In genomic region chr17:43780135-43780534, GRCh38 we compare ENCODE assay signal across 11 cellular contexts. TPM values are rescaled to one million over a fixed set of nuclear protein-coding genes. Genes with fewer than 3 reads are reported as not detected.
DNase-seq lines count a peak whose midpoint lies in the region; ATAC-seq and TF ChIP-seq lines count a peak whose summit lies in the region.
"Had no signal": no experiment of that assay in that cellular context is flagged by ENCODE, and none has a peak within 500 bp of the region (broad histone marks: within the 10 kb centered on the region; RNA-seq: fewer than 3 reads in every experiment).

CFAP97D1 (plus strand) TSS chr17:43780435; CDS start chr17:43780463, 28 bp downstream.

- H3K36me3 ChIP-seq in iPS-15b (ENCODE audit: control insufficient read depth, insufficient read depth, low read length): peaks cover 3% of the 10 kb centered on the region
- no peaks in the 10 kb centered on the region for H3K36me3 ChIP-seq in smooth muscle cell (ENCODE audit: low read depth)

- no peak for DNase-seq in HFFc6
- DNase-seq in smooth muscle cell (lab: John Stamatoyannopoulos, UW; ENCODE audit: unreplicated experiment): no peak
- DNase-seq in iPS-NIHi11 (ENCODE audit: low spot score): no peak
- no peak for DNase-seq in GM13977 (ENCODE audit: low spot score)
- DNase-seq in activated CD8-positive, alpha-beta memory T cell treated with anti-CD3 and anti-CD28 coated beads, Interleukin-2, amount 50 U/mL, for 4 hours: no peak
- DNase-seq: kidney glomerular epithelial cell had no signal

- H3K4me3 Mint-ChIP-seq in HFFc6: peak within 1 kb of the TSS; percentile 83
- peak within 1 kb of the TSS; percentile 75 for H3K4me3 Mint-ChIP-seq in activated T-helper 17 cell treated with anti-CD3 and anti-CD28 coated beads, Interleukin-2, amount 50 U/mL, for 72 hours

- H3K27ac Mint-ChIP-seq in HFFc6: no peak within 1 kb of the TSS; the same call in 1 of the 2 replicates
- no peak within 1 kb of the TSS for H3K27ac Mint-ChIP-seq in activated T-helper 17 cell treated with anti-CD3 and anti-CD28 coated beads, Interleukin-2, amount 50 U/mL, for 72 hours

- peaks cover 4% of the 10 kb centered on the region; the same call in 1 of the 2 replicates for H3K36me3 Mint-ChIP-seq in HFFc6 (ENCODE audit: low read depth)
- no peaks in the 10 kb centered on the region for H3K36me3 Mint-ChIP-seq in activated T-helper 17 cell treated with anti-CD3 and anti-CD28 coated beads, Interleukin-2, amount 50 U/mL, for 72 hours (ENCODE audit: low read depth)

- peaks cover 35% of the 10 kb centered on the region for H3K27me3 Mint-ChIP-seq in HFFc6 (ENCODE audit: insufficient read depth)
- H3K27me3 Mint-ChIP-seq in activated T-helper 17 cell treated with anti-CD3 and anti-CD28 coated beads, Interleukin-2, amount 50 U/mL, for 72 hours: peaks cover 23% of the 10 kb centered on the region

- H3K4me3 ChIP-seq in iPS-15b (ENCODE audit: low read depth, low read length): peak within 1 kb of the TSS; percentile 85
- peak within 1 kb of the TSS; percentile 85 for H3K4me3 ChIP-seq in smooth muscle cell

- in situ Hi-C loops in GM13977 (cut with MboI; ENCODE audit: low pct_unique_long_range_greater_than_20kb, low sequenced_read_pairs, unreplicated experiment): no loop called here

- peaks cover 33% of the 10 kb centered on the region for H3K4me1 Mint-ChIP-seq in HFFc6 (ENCODE audit: low read depth)
- peaks cover 5% of the 10 kb centered on the region for H3K4me1 Mint-ChIP-seq in activated T-helper 17 cell treated with anti-CD3 and anti-CD28 coated beads, Interleukin-2, amount 50 U/mL, for 72 hours

- H3K9me3 ChIP-seq in iPS-15b (ENCODE audit: control insufficient read depth, insufficient read depth, low read length) (no peaks in the 10 kb centered on the region), smooth muscle cell (replicated peaks; ENCODE audit: low read depth) (no peaks in the 10 kb centered on the region)

- peaks cover 22% of the 10 kb centered on the region for H3K27me3 ChIP-seq in iPS-15b (ENCODE audit: control insufficient read depth, insufficient read depth, low read length)
- H3K27me3 ChIP-seq in smooth muscle cell (ENCODE audit: low read depth): no peaks in the 10 kb centered on the region

- no peak within 1 kb of the TSS for H3K9ac ChIP-seq in iPS-15b (ENCODE audit: low read depth, low read length)
- peak within 1 kb of the TSS; percentile 100 for H3K9ac ChIP-seq in smooth muscle cell (ENCODE audit: low read depth)

- peaks cover 3% of the 10 kb centered on the region for H3F3A ChIP-seq in smooth muscle cell (ENCODE audit: low read depth)

- ATAC-seq in activated T-helper 17 cell treated with anti-CD3 and anti-CD28 coated beads, Interleukin-2, amount 50 U/mL, for 72 hours (replicated peaks): no peak
- ATAC-seq in GM18498 (IDR thresholded peaks at IDR 0.05; ENCODE audit: unreplicated experiment): no peak

- H4K20me1 ChIP-seq in smooth muscle cell (ENCODE audit: low read depth): peaks cover 2% of the 10 kb centered on the region

- WGBS in smooth muscle cell (ENCODE audit: low lambda C conversion rate): 86% methylated on average over 7 of the region's 7 CpGs

- TF ChIP-seq CTCF in HFFc6 (IDR thresholded peaks at IDR 0.05) (no peak), smooth muscle cell (IDR thresholded peaks at IDR 0.05; ENCODE audit: borderline replicate concordance, insufficient read depth, poor library complexity, severe bottlenecking) (no peak), GM13977 (IDR thresholded peaks at IDR 0.05; ENCODE audit: extremely low read depth, insufficient read depth, missing control alignments) (no peak)

- H3K9me3 Mint-ChIP-seq in HFFc6: no peaks in the 10 kb centered on the region
- H3K9me3 Mint-ChIP-seq in activated T-helper 17 cell treated with anti-CD3 and anti-CD28 coated beads, Interleukin-2, amount 50 U/mL, for 72 hours: no peaks in the 10 kb centered on the region

- peak within 1 kb of the TSS; percentile 41 for H2AFZ ChIP-seq in smooth muscle cell (ENCODE audit: low read depth)

- peaks cover 4% of the 10 kb centered on the region for H3K4me1 ChIP-seq in iPS-15b (ENCODE audit: control insufficient read depth, insufficient read depth, low read length)
- peaks cover 14% of the 10 kb centered on the region for H3K4me1 ChIP-seq in smooth muscle cell (ENCODE audit: low read depth)

- peaks cover 25% of the 10 kb centered on the region for H3K79me2 ChIP-seq in smooth muscle cell (ENCODE audit: low read depth)

- peak within 1 kb of the TSS; percentile 99 for H3K27ac ChIP-seq in smooth muscle cell (ENCODE audit: low read depth)

- peak within 1 kb of the TSS; percentile 97 for H3K4me2 ChIP-seq in smooth muscle cell

RNA-seq across cellular contexts. Expression of gene CFAP97D1, which starts in this region (rescaled TPM):
- not detected for total RNA-seq in HFFc6 (2021; fragmentation: NEBNext Ultra II Directional; extraction: Animal tissue kit (Norgen Biotek cat#: 25700))
- not detected for total RNA-seq in activated T-helper 17 cell treated with anti-CD3 and anti-CD28 coated beads, Interleukin-2, amount 50 U/mL, for 72 hours
- total RNA-seq in smooth muscle cell: 0.09 TPM in 2 replicates
- not detected in 2 replicates for polyA plus RNA-seq in smooth muscle cell
- total RNA-seq: H4, RPMI7951 had no signal
